In genomic region chr13:33796095-33796494, GRCh38 we compare ENCODE assay signal across 34 cellular contexts.
"Had no signal": no experiment of that assay in that cellular context is flagged by ENCODE, and none has a peak within 500 bp of the region (broad histone marks: within the 10 kb centered on the region; RNA-seq: fewer than 3 reads in every experiment).

No MANE protein-coding gene starts in this region.

- DNase-seq: activated B cell treated with CpG ODN at 0.5 μM for 24 hours; activated CD4-positive, alpha-beta T cell treated with anti-CD3 and anti-CD28 coated beads for 48 hours; activated CD4-positive, alpha-beta T cell treated with anti-CD3 and anti-CD28 coated beads, Interleukin-2, amount 50 U/mL, for 1 hour; activated CD4-positive, alpha-beta T cell treated with anti-CD3 and anti-CD28 coated beads, Interleukin-2, amount 50 U/mL, for 48 hours; activated CD8-positive, alpha-beta memory T cell treated with anti-CD3 and anti-CD28 coated beads for 24 hours; activated CD8-positive, alpha-beta T cell treated with anti-CD3 and anti-CD28 coated beads for 36 hours; activated effector memory CD4-positive, alpha-beta T cell treated with Interleukin-2 at 50 U/mL for 16 hours; activated gamma-delta T cell treated with Interleukin-2 at 50 U/mL for 16 hours; activated naive CD4-positive, alpha-beta T cell treated with anti-CD3 and anti-CD28 coated beads, Interleukin-2, amount 50 U/mL, for 16 hours; activated naive CD4-positive, alpha-beta T cell treated with Interleukin-2 at 50 U/mL for 16 hours; activated T-cell treated with anti-CD3 and anti-CD28 coated beads, Interleukin-2, amount 50 U/mL, for 4 hours; amniotic stem cell; anterior cingulate cortex; brain microvascular endothelial cell; cortex of kidney; dermis blood vessel endothelial cell; effector CD4-positive, alpha-beta T cell; effector memory CD8-positive, alpha-beta T cell; erythroblast; gastrocnemius medialis; glutamatergic neuron; heart left ventricle; T1000; WERI-Rb-1 had no signal

- H3K27ac ChIP-seq: brain microvascular endothelial cell, foreskin keratinocyte, WERI-Rb-1 had no signal

- H3K36me3 ChIP-seq: brain microvascular endothelial cell, esophagus muscularis mucosa, gastrocnemius medialis, heart left ventricle, WERI-Rb-1 had no signal

- H3K27me3 ChIP-seq: brain microvascular endothelial cell, esophagus muscularis mucosa, foreskin keratinocyte, gastrocnemius medialis, heart left ventricle had no signal

- H3K36me3 Mint-ChIP-seq: activated naive CD8-positive, alpha-beta T cell had no signal

- H3K4me1 ChIP-seq: foreskin keratinocyte had no signal

- H3K4me1 Mint-ChIP-seq: activated B cell treated with CpG ODN at 0.5 μM for 24 hours; activated T-helper 17 cell treated with anti-CD3 and anti-CD28 coated beads, Interleukin-2, amount 50 U/mL, for 72 hours; central memory CD8-positive, alpha-beta T cell had no signal

- H3K4me3 ChIP-seq: esophagus muscularis mucosa, gastrocnemius medialis, heart left ventricle had no signal

- ATAC-seq: activated CD4-positive, CD25-positive, alpha-beta regulatory T cell treated with anti-CD3 and anti-CD28 coated beads, Interleukin-2, amount 50 U/mL, for 24 hours; activated CD8-positive, alpha-beta T cell treated with anti-CD3 and anti-CD28 coated beads for 36 hours; activated T-cell treated with anti-CD3 and anti-CD28 coated beads, Interleukin-2, amount 50 U/mL, for 4 hours; activated T-helper 17 cell treated with anti-CD3 and anti-CD28 coated beads, Interleukin-2, amount 50 U/mL, for 72 hours; effector memory CD8-positive, alpha-beta T cell; gastrocnemius medialis; heart left ventricle had no signal

- H3K27me3 Mint-ChIP-seq: activated B cell treated with CpG ODN at 0.5 μM for 24 hours; activated CD8-positive, alpha-beta T cell treated with anti-CD3 and anti-CD28 coated beads for 36 hours; effector memory CD8-positive, alpha-beta T cell had no signal

- H3K27ac Mint-ChIP-seq: activated B cell treated with CpG ODN at 0.5 μM for 24 hours; activated CD8-positive, alpha-beta T cell treated with anti-CD3 and anti-CD28 coated beads for 36 hours; activated naive CD8-positive, alpha-beta T cell; activated T-helper 17 cell treated with anti-CD3 and anti-CD28 coated beads, Interleukin-2, amount 50 U/mL, for 72 hours; effector memory CD8-positive, alpha-beta T cell; T-helper 2 cell treated with Interferon-gamma antibody and Interleukin-4, amounts not matched to agents 5 μg/mL and 100 μg/mL, for 36 hours had no signal

- H3K9me3 Mint-ChIP-seq: activated B cell treated with CpG ODN at 0.5 μM for 24 hours; effector memory CD8-positive, alpha-beta T cell; T-helper 2 cell treated with Interferon-gamma antibody and Interleukin-4, amounts not matched to agents 5 μg/mL and 100 μg/mL, for 36 hours had no signal

- FAIRE-seq: astrocyte, bronchial epithelial cell, colon had no signal

- H3K4me3 Mint-ChIP-seq: activated B cell treated with CpG ODN at 0.5 μM for 24 hours; activated CD8-positive, alpha-beta T cell treated with anti-CD3 and anti-CD28 coated beads for 36 hours; activated naive CD8-positive, alpha-beta T cell; activated T-cell treated with anti-CD3 and anti-CD28 coated beads, Interleukin-2, amount 50 U/mL, for 4 hours; activated T-helper 17 cell treated with anti-CD3 and anti-CD28 coated beads, Interleukin-2, amount 50 U/mL, for 72 hours; central memory CD8-positive, alpha-beta T cell; effector memory CD8-positive, alpha-beta T cell; T-helper 2 cell treated with Interferon-gamma antibody and Interleukin-4, amounts not matched to agents 5 μg/mL and 100 μg/mL, for 36 hours had no signal

- H3K9me3 ChIP-seq: esophagus muscularis mucosa, gastrocnemius medialis had no signal
